1 cellular context compared by ENCODE assay signal in the genomic region with DNA sequence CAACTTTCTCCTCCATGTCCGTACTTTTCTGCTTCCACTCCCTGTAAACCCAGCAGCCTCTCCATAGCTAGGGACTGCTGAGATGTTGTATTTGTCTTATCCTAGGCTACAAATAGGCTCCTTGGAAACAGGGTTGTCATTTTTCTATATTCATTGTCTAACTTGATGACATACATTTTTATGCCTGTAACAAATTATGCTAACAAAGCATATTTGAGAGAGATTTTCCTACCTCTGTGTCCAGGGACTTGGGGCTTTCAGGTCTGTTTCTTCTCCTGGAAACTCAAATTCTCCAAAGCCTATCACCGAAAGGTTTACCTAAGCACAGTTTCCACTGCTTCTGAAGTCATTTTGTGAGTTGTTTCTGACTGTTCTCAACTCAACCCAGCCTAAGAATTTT.
TF ChIP-seq lines count a peak whose summit lies in the region.

No MANE protein-coding gene starts in this region.

TF ChIP-seq in IMR-90, 13 proteins besides CTCF, POLR2A, EP300 and RAD21 (continued from another document):
- TF ChIP-seq, protein P1, sequence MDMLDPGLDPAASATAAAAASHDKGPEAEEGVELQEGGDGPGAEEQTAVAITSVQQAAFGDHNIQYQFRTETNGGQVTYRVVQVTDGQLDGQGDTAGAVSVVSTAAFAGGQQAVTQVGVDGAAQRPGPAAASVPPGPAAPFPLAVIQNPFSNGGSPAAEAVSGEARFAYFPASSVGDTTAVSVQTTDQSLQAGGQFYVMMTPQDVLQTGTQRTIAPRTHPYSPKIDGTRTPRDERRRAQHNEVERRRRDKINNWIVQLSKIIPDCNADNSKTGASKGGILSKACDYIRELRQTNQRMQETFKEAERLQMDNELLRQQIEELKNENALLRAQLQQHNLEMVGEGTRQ (IDR thresholded peaks at IDR 0.05; ENCODE audit: low read depth, low read length) = no peak
- peak; percentile 77 for TF ChIP-seq MAFK (IDR thresholded peaks at IDR 0.05; ENCODE audit: low read depth, low read length)
